ENCODE assay signal across 3 cellular contexts in the genomic region with DNA sequence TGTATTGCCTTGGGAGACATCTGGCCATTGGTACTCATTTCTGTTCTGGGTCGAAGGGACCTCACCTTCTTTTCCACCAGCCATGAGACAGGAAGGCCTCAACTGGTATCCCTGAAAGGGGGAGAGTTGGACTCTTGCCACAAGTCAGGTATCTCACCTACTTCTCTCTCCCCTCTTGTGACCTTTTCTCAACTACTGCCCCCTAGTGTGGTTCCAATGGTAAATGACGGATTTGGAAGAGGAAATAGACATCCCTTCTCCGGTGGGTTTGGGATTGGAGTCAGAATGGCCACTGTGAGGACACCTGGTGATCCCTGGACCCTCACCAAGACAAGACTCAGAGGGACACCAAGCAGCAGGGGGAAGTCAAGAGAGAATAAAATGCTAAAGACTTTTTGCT. TPM values are rescaled to one million over a fixed set of nuclear protein-coding genes. Genes with fewer than 3 reads are reported as not detected.
"Had no signal": no experiment of that assay in that cellular context is flagged by ENCODE, and none has a peak within 500 bp of the region (broad histone marks: within the 10 kb centered on the region; RNA-seq: fewer than 3 reads in every experiment).

No MANE protein-coding gene starts in this region.

RNA-seq across cellular contexts. Expression of a gene that starts 21.9 kb away (rescaled TPM):
- total RNA-seq: GM23248, H1, H4 had no signal
